In genomic region chr7:157738064-157738460, GRCh38 we compare ENCODE assay signal across 24 cellular contexts.
DNase-seq lines count a peak whose midpoint lies in the region; ATAC-seq, FAIRE-seq and TF ChIP-seq lines count a peak whose summit lies in the region.
"Had no signal": no experiment of that assay in that cellular context is flagged by ENCODE, and none has a peak within 500 bp of the region (broad histone marks: within the 10 kb centered on the region; RNA-seq: fewer than 3 reads in every experiment).

No MANE protein-coding gene starts in this region.

- no peak for DNase-seq in breast epithelium (ENCODE audit: low spot score in 2 of 2)
- no peak for DNase-seq in MCF 10A (ENCODE audit: unreplicated experiment)
- no peak for DNase-seq in K562 (ENCODE audit: extremely low read depth in 1 of 4, low spot score in 3 of 4)
- no peak for DNase-seq in HepG2 (ENCODE audit: low spot score)
- peak; percentile 47 for DNase-seq in testis
- no peak for DNase-seq in activated CD4-positive, alpha-beta memory T cell treated with anti-CD3 and anti-CD28 coated beads, Interleukin-2, amount 10 ng/mL, durations not matched to agents 7 days and 5 days
- DNase-seq in dedifferentiated amniotic fluid mesenchymal stem cell (ENCODE audit: extremely low spot score) = no peak
- DNase-seq: activated T-cell treated with anti-CD3 and anti-CD28 coated beads, Interleukin-2, amount 50 U/mL, for 48 hours; brain microvascular endothelial cell; Calu3; EL; erythroblast; NCI-H1417; NCI-H526 treated with DMSO at 0.1 percent for 48 hours; small intestine; stimulated activated CD4-positive, alpha-beta T cell treated with anti-CD3 and anti-CD28 coated beads, Interleukin-4, amount 100 ng/mL, for 1 hour; stimulated activated naive CD8-positive, alpha-beta T cell treated with anti-CD3 and anti-CD28 coated beads, Interleukin-15, amount 100 ng/mL, for 72 hours; T-helper 17 cell; upper lobe of left lung had no signal

- no peaks in the 10 kb centered on the region for H3K36me3 ChIP-seq in breast epithelium
- H3K36me3 ChIP-seq in K562 (ENCODE audit: control insufficient read depth, insufficient read depth, low read length) = no peaks in the 10 kb centered on the region
- no peaks in the 10 kb centered on the region for H3K36me3 ChIP-seq in HepG2 (replicated peaks in 1 of 2; ENCODE audit: control insufficient read depth in 1 of 2, insufficient read depth in 2 of 2, low read length in 2 of 2)
- no peaks in the 10 kb centered on the region for H3K36me3 ChIP-seq in testis (ENCODE audit: low read depth, missing control alignments)
- H3K36me3 ChIP-seq: BLaER1, brain microvascular endothelial cell, upper lobe of left lung had no signal

- ATAC-seq in K562 (no peak), HepG2 (peak; percentile 48), HG02571 (IDR thresholded peaks at IDR 0.05; ENCODE audit: unreplicated experiment) (no peak)
- ATAC-seq: stimulated activated naive CD8-positive, alpha-beta T cell treated with anti-CD3 and anti-CD28 coated beads, Interleukin-15, amount 100 ng/mL, for 72 hours; T-helper 17 cell had no signal

- TF ChIP-seq POLR2A in breast epithelium (IDR thresholded peaks at IDR 0.05) (no peak), K562 (conservative IDR thresholded peaks at IDR 0.05) (no peak), HepG2 (IDR thresholded peaks at IDR 0.05; ENCODE audit: insufficient read depth in 1 of 2, low read depth in 2 of 2, low read length in 2 of 2) (no peak), testis (IDR thresholded peaks at IDR 0.05) (no peak)

- H3K4me3 Mint-ChIP-seq in MCF 10A (ENCODE audit: unreplicated experiment) = no peak overlapping the region
- H3K4me3 Mint-ChIP-seq in activated CD4-positive, alpha-beta memory T cell treated with anti-CD3 and anti-CD28 coated beads, Interleukin-2, amount 10 ng/mL, durations not matched to agents 7 days and 5 days = no peak overlapping the region
- H3K4me3 Mint-ChIP-seq: activated naive CD8-positive, alpha-beta T cell; T-helper 17 cell had no signal

- H3K27ac ChIP-seq in breast epithelium (no peak overlapping the region), K562 (ENCODE audit: extremely low read depth, low read depth, low read length) (no peak overlapping the region), HepG2 (ENCODE audit: extremely low read length, insufficient read depth, low read length) (no peak overlapping the region), testis (no peak overlapping the region)
- H3K27ac ChIP-seq: BLaER1, brain microvascular endothelial cell, dorsolateral prefrontal cortex, upper lobe of left lung had no signal

- no peak for TF ChIP-seq CTCF in breast epithelium (IDR thresholded peaks at IDR 0.05)
- no peak for TF ChIP-seq CTCF in MCF 10A (IDR thresholded peaks at IDR 0.05; ENCODE audit: unreplicated experiment)
- TF ChIP-seq CTCF in K562 (IDR thresholded peaks at IDR 0.05 in 2 of 3, conservative IDR thresholded peaks at IDR 0.05 in 1 of 3; ENCODE audit: insufficient read depth in 2 of 3, low read depth in 1 of 3, low read length in 3 of 3) = no peak
- TF ChIP-seq CTCF in HepG2 (CRISPR knock-in tag; IDR thresholded peaks at IDR 0.05) = no peak
- TF ChIP-seq CTCF in testis (IDR thresholded peaks at IDR 0.05) = no peak

- no peak overlapping the region for H3K4me2 ChIP-seq in K562 (ENCODE audit: insufficient read depth, low read length)
- no peak overlapping the region for H3K4me2 ChIP-seq in HepG2 (ENCODE audit: low read depth, low read length)
- H3K4me2 ChIP-seq: BLaER1 had no signal

- no peaks in the 10 kb centered on the region for H3K79me2 ChIP-seq in K562 (ENCODE audit: control insufficient read depth, insufficient read depth, low read length)
- no peaks in the 10 kb centered on the region for H3K79me2 ChIP-seq in HepG2 (ENCODE audit: insufficient read depth, low read length)

- H3K9ac ChIP-seq in K562 (ENCODE audit: insufficient read depth in 1 of 2, low read depth in 2 of 2, low read length in 2 of 2) (no peak overlapping the region), HepG2 (ENCODE audit: insufficient read depth, low read depth, low read length) (no peak overlapping the region)
- H3K9ac ChIP-seq: BLaER1 had no signal

- H2AFZ ChIP-seq in K562 (ENCODE audit: low read depth, low read length) = no peak overlapping the region
- H2AFZ ChIP-seq in HepG2 (ENCODE audit: low read length) = no peak overlapping the region

- no peak overlapping the region for H3K27ac Mint-ChIP-seq in MCF 10A (ENCODE audit: low read depth, unreplicated experiment)
- H3K27ac Mint-ChIP-seq in activated CD4-positive, alpha-beta memory T cell treated with anti-CD3 and anti-CD28 coated beads, Interleukin-2, amount 10 ng/mL, durations not matched to agents 7 days and 5 days = no peak overlapping the region
- H3K27ac Mint-ChIP-seq: activated naive CD8-positive, alpha-beta T cell; T-helper 17 cell had no signal

- no peaks in the 10 kb centered on the region for H3K27me3 Mint-ChIP-seq in MCF 10A (ENCODE audit: insufficient read depth, unreplicated experiment)
- H3K27me3 Mint-ChIP-seq in activated CD4-positive, alpha-beta memory T cell treated with anti-CD3 and anti-CD28 coated beads, Interleukin-2, amount 10 ng/mL, durations not matched to agents 7 days and 5 days = peaks cover 13% of the 10 kb centered on the region

- peak overlapping the region; percentile 1 to 40 (median 11) for H3K4me3 ChIP-seq in breast epithelium
- H3K4me3 ChIP-seq in K562 = no peak overlapping the region
- no peak overlapping the region for H3K4me3 ChIP-seq in HepG2 (replicated peaks in 1 of 3; ENCODE audit: insufficient read depth in 1 of 3, low read depth in 2 of 3, low read length in 3 of 3)
- H3K4me3 ChIP-seq in testis = no peak overlapping the region
- H3K4me3 ChIP-seq: BLaER1, dorsolateral prefrontal cortex, upper lobe of left lung had no signal

- H3K9me3 ChIP-seq in breast epithelium (no peaks in the 10 kb centered on the region), K562 (replicated peaks; ENCODE audit: control insufficient read depth, insufficient read depth, low read depth, low read length) (no peaks in the 10 kb centered on the region), HepG2 (ENCODE audit: low read length) (no peaks in the 10 kb centered on the region), testis (no peaks in the 10 kb centered on the region)
- H3K9me3 ChIP-seq: upper lobe of left lung had no signal

- under 1% methylated on average over 11 of the region's 11 CpGs for WGBS in K562 (ENCODE audit: insufficient coverage, low coverage, missing lambda C conversion rate)
- whole genome bisulfite sequencing in HepG2 (ENCODE audit: low lambda C conversion rate) = 42% methylated on average over 5 of the region's 11 CpGs
- WGBS in testis, 2 donors = 15 to 37% methylated on average over 11 of the region's 11 CpGs

- peaks cover 5% of the 10 kb centered on the region; the same call in 1 of the 2 replicates for H4K20me1 ChIP-seq in K562 (replicated peaks; ENCODE audit: control insufficient read depth, insufficient read depth, low read length)
- peaks cover 7% of the 10 kb centered on the region; the same call in 1 of the 2 replicates for H4K20me1 ChIP-seq in HepG2 (ENCODE audit: insufficient read depth, low read length)
- H4K20me1 ChIP-seq: BLaER1 had no signal

- FAIRE-seq in K562 (lab: Jason Lieb, UNC) = no peak
- FAIRE-seq in HepG2 (lab: Jason Lieb, UNC) = no peak
- FAIRE-seq: A204.1, small intestine had no signal

- TF ChIP-seq RAD21 in K562 (CRISPR knock-in tag; conservative IDR thresholded peaks at IDR 0.05 in 1 of 2, IDR thresholded peaks at IDR 0.05 in 1 of 2) (no peak), HepG2 (CRISPR knock-in tag; IDR thresholded peaks at IDR 0.05) (no peak)

- CTCF ChIA-PET in MCF 10A (lab: Yijun Ruan, JAX) (no interaction called here), K562 (lab: Yijun Ruan, JAX; ENCODE audit: low intra/inter-chr PET ratio) (no interaction called here), HepG2 (lab: Yijun Ruan, JAX; ENCODE audit: low intra/inter-chr PET ratio, low total read pairs) (no interaction called here)
- CTCF ChIA-PET in activated CD4-positive, alpha-beta memory T cell treated with anti-CD3 and anti-CD28 coated beads, Interleukin-2, amount 10 ng/mL, durations not matched to agents 7 days and 5 days (lab: Charles Lee) = no interaction called here

- POLR2A ChIA-PET in MCF 10A (lab: Yijun Ruan, JAX) (interaction anchor here (1.1 kb wide), 1 partner anchor 9 kb away, joined by 3 read pairs; no protein-coding TSS in a partner anchor), K562 (lab: Yijun Ruan, JAX) (interaction anchor here (0.6 kb wide), 1 partner anchor 12 kb away, joined by 3 read pairs; no protein-coding TSS in a partner anchor), HepG2 (lab: Yijun Ruan, JAX) (no interaction called here)
- POLR2A ChIA-PET in activated CD4-positive, alpha-beta memory T cell treated with anti-CD3 and anti-CD28 coated beads, Interleukin-2, amount 10 ng/mL, durations not matched to agents 7 days and 5 days (lab: Charles Lee) = no interaction called here

- H3K9me1 ChIP-seq in K562 (ENCODE audit: control insufficient read depth, insufficient read depth, low read length) = no peaks in the 10 kb centered on the region

- H3K27me3 ChIP-seq in breast epithelium = peaks cover 0 to 15% of the 10 kb centered on the region in 2 donors
- peaks cover 54 to 83% of the 10 kb centered on the region in 2 experiments for H3K27me3 ChIP-seq in K562 (ENCODE audit: control insufficient read depth in 2 of 2, insufficient read depth in 2 of 2, low read length in 2 of 2)
- H3K27me3 ChIP-seq in HepG2 (ENCODE audit: control insufficient read depth in 1 of 2, insufficient read depth in 2 of 2, low read length in 2 of 2) = peaks cover 8 to 57% of the 10 kb centered on the region in 2 experiments; a peak in 4 of 5 replicates
- no peaks in the 10 kb centered on the region for H3K27me3 ChIP-seq in testis
- H3K27me3 ChIP-seq: BLaER1, brain microvascular endothelial cell, upper lobe of left lung had no signal

- intact Hi-C loops in breast epithelium (cut with DNase I; ENCODE audit: low total_unique reads) = no loop called here
- intact Hi-C loops in MCF 10A (cut with micrococcal nuclease) = no loop called here
- intact Hi-C loops in K562 (cut with micrococcal nuclease) = no loop called here
- intact Hi-C loops in HepG2 (cut with micrococcal nuclease; ENCODE audit: unreplicated experiment) = no loop called here
- intact Hi-C loops in testis (cut with DNase I; ENCODE audit: low total_unique reads) = no loop called here

- in situ Hi-C loops in K562 (cut with MboI) (no loop called here), HepG2 (cut with HindIII; ENCODE audit: extremely low pct_ligation_motif_present, low pct_unique_long_range_greater_than_20kb) (no loop called here)

- BruUV-seq in MCF 10A (replicated peaks; lab: Mats Ljungman, UMichigan) (no TSS peak), K562 (replicated peaks; lab: Mats Ljungman, UMichigan) (no TSS peak), HepG2 (replicated peaks; lab: Mats Ljungman, UMichigan) (no TSS peak)

- H3K36me3 Mint-ChIP-seq in MCF 10A (ENCODE audit: insufficient read depth, unreplicated experiment) = no peaks in the 10 kb centered on the region
- H3K36me3 Mint-ChIP-seq in activated CD4-positive, alpha-beta memory T cell treated with anti-CD3 and anti-CD28 coated beads, Interleukin-2, amount 10 ng/mL, durations not matched to agents 7 days and 5 days (ENCODE audit: low read depth) = no peaks in the 10 kb centered on the region
- H3K36me3 Mint-ChIP-seq: activated naive CD8-positive, alpha-beta T cell had no signal

- TF ChIP-seq EP300 in K562 (IDR thresholded peaks at IDR 0.05; ENCODE audit: low read length) = no peak
- TF ChIP-seq EP300 in HepG2 (IDR thresholded peaks at IDR 0.05; ENCODE audit: low read depth in 2 of 2, low read length in 2 of 2) = no peak
- TF ChIP-seq EP300 in HepG2 (CRISPR knock-in tag; IDR thresholded peaks at IDR 0.05; ENCODE audit: borderline replicate concordance) = no peak

- no peaks in the 10 kb centered on the region for H3K4me1 Mint-ChIP-seq in MCF 10A (ENCODE audit: insufficient read depth, unreplicated experiment)
- no peaks in the 10 kb centered on the region for H3K4me1 Mint-ChIP-seq in activated CD4-positive, alpha-beta memory T cell treated with anti-CD3 and anti-CD28 coated beads, Interleukin-2, amount 10 ng/mL, durations not matched to agents 7 days and 5 days

- H3K4me1 ChIP-seq in breast epithelium (no peaks in the 10 kb centered on the region), K562 (replicated peaks in 1 of 2; ENCODE audit: control insufficient read depth in 2 of 2, insufficient read depth in 2 of 2, low read length in 2 of 2) (peaks cover 0 to 4% of the 10 kb centered on the region in 2 experiments; a peak in 1 of 5 replicates), HepG2 (ENCODE audit: insufficient read depth, low read length) (no peaks in the 10 kb centered on the region), testis (no peaks in the 10 kb centered on the region)
- H3K4me1 ChIP-seq: upper lobe of left lung had no signal

- peaks cover 18% of the 10 kb centered on the region for H3K9me3 Mint-ChIP-seq in MCF 10A (ENCODE audit: unreplicated experiment)
- no peaks in the 10 kb centered on the region for H3K9me3 Mint-ChIP-seq in activated CD4-positive, alpha-beta memory T cell treated with anti-CD3 and anti-CD28 coated beads, Interleukin-2, amount 10 ng/mL, durations not matched to agents 7 days and 5 days
- H3K9me3 Mint-ChIP-seq: stimulated activated naive CD8-positive, alpha-beta T cell treated with anti-CD3 and anti-CD28 coated beads, Interleukin-15, amount 100 ng/mL, for 72 hours had no signal

Comparison
In these comparisons a context has a peak if more than half of its experiments do, and no peak if none do; other contexts are left out.
1. H3K4me3 ChIP-seq: peak in breast epithelium (3 of 3); none in K562 (single experiment), HepG2 (0 of 3) and testis (0 of 2).
2. POLR2A ChIA-PET loops: an anchor here in MCF 10A (1.1 kb wide) and K562 (0.6 kb wide); none called in HepG2 and activated CD4-positive, alpha-beta memory T cell treated with anti-CD3 and anti-CD28 coated beads, Interleukin-2, amount 10 ng/mL, durations not matched to agents 7 days and 5 days.